Comparison of ENCODE assay signal across 18 cellular contexts in the genomic region with DNA sequence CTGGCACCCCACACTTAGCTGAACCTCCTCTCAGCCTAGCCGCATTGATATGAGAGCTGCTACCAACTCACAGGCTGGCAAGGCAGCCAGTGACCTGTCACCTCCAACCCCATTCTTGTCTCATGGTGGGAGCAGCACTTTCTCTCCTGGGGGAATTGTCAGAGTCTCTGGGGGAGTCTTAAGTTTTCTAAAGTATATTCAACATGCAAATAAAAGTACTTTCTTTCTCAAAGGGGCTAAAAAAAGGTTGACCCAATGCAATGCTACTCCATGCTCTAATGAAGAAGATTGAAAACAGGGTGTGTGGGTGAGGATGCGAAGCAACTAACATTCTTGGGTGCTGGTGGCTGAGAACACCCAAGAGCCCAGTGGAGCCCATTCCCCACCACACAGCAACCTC.
"Had no signal": no experiment of that assay in that cellular context is flagged by ENCODE, and none has a peak within 500 bp of the region (broad histone marks: within the 10 kb centered on the region; RNA-seq: fewer than 3 reads in every experiment).

No MANE protein-coding gene starts in this region.

- H3K27me3 ChIP-seq: gastrocnemius medialis, right atrium auricular region, tibial artery, upper lobe of left lung, uterus had no signal

- H3K4me3 Mint-ChIP-seq: natural killer cell treated with Interleukin-12 subunit alpha and Interleukin-12 subunit beta and Interleukin-15 and Interleukin-18, amount 100 ng/mL, for 72 hours had no signal

- H3K36me3 ChIP-seq: uterus had no signal

- H3K9me3 Mint-ChIP-seq: natural killer cell treated with Interleukin-12 subunit alpha and Interleukin-12 subunit beta and Interleukin-15 and Interleukin-18, amount 100 ng/mL, for 72 hours had no signal

- H3K27ac Mint-ChIP-seq: natural killer cell treated with Interleukin-12 subunit alpha and Interleukin-12 subunit beta and Interleukin-15 and Interleukin-18, amount 100 ng/mL, for 72 hours had no signal

- H3K27ac ChIP-seq: gastrocnemius medialis, left ventricle myocardium inferior, lower lobe of right lung, right atrium auricular region, tibial artery, uterus had no signal

- H3K9me3 ChIP-seq: gastrocnemius medialis, left ventricle myocardium inferior, lower lobe of right lung, right atrium auricular region, tibial artery, upper lobe of left lung, uterus had no signal

- H3K4me3 ChIP-seq: gastrocnemius medialis, left ventricle myocardium inferior, lower lobe of right lung, right atrium auricular region, tibial artery, upper lobe of left lung, uterus had no signal

- H3K4me1 ChIP-seq: uterus had no signal

- DNase-seq: cortex of kidney; effector memory CD4-positive, alpha-beta T cell; gastrocnemius medialis; glutamatergic neuron; left cardiac atrium; left ventricle myocardium inferior; lower lobe of right lung; mesenchymal stem cell; midbrain; small intestine; stimulated activated CD4-positive, alpha-beta T cell treated with anti-CD3 and anti-CD28 coated beads, Interleukin-12 subunit alpha, Interleukin-12 subunit beta, amount 100 ng/mL, for 4 hours; stimulated activated naive CD8-positive, alpha-beta T cell treated with anti-CD3 and anti-CD28 coated beads, Interleukin-15, Interleukin-2, amounts not matched to agents 100 U/mL and 50 U/mL, for 24 hours; tibial artery; upper lobe of left lung; uterus had no signal

- ATAC-seq: esophagus mucosa; gastrocnemius medialis; left cardiac atrium; lower lobe of right lung; natural killer cell treated with Interleukin-12 subunit alpha and Interleukin-12 subunit beta and Interleukin-15 and Interleukin-18, amount 100 ng/mL, for 72 hours; stimulated activated naive CD8-positive, alpha-beta T cell treated with anti-CD3 and anti-CD28 coated beads, Interleukin-15, Interleukin-2, amounts not matched to agents 100 U/mL and 50 U/mL, for 24 hours had no signal

- H3K36me3 Mint-ChIP-seq: natural killer cell treated with Interleukin-12 subunit alpha and Interleukin-12 subunit beta and Interleukin-15 and Interleukin-18, amount 100 ng/mL, for 72 hours had no signal

- H3K27me3 Mint-ChIP-seq: natural killer cell treated with Interleukin-12 subunit alpha and Interleukin-12 subunit beta and Interleukin-15 and Interleukin-18, amount 100 ng/mL, for 72 hours had no signal
